Comparison of ENCODE assay signal across 8 cellular contexts in genomic region chr14:94077111-94077821, GRCh38. TPM values are rescaled to one million over a fixed set of nuclear protein-coding genes. Genes with fewer than 3 reads are reported as not detected.
DNase-seq lines count a peak whose midpoint lies in the region; ATAC-seq, FAIRE-seq and TF ChIP-seq lines count a peak whose summit lies in the region.
"Had no signal": no experiment of that assay in that cellular context is flagged by ENCODE, and none has a peak within 500 bp of the region (broad histone marks: within the 10 kb centered on the region; RNA-seq: fewer than 3 reads in every experiment).

No MANE protein-coding gene starts in this region.

- H3K9me1 ChIP-seq in IMR-90 (ENCODE audit: insufficient read depth, low read length), result peaks cover 6% of the 10 kb centered on the region

- no peak overlapping the region for H3K56ac ChIP-seq in IMR-90 (ENCODE audit: extremely low read depth, insufficient read depth, low read length)

- H2BK15ac ChIP-seq in IMR-90 (ENCODE audit: low read depth, low read length), result no peak overlapping the region

- no peak overlapping the region for H3K27ac ChIP-seq in IMR-90 (ENCODE audit: insufficient read depth, low read length)
- H3K27ac ChIP-seq in gastroesophageal sphincter, result no peak overlapping the region
- no peak overlapping the region for H3K27ac ChIP-seq in skeletal muscle tissue (ENCODE audit: low read depth, low read length)
- no peak overlapping the region for H3K27ac ChIP-seq in GM23338 (ENCODE audit: low read depth)

- no peak overlapping the region for H2BK5ac ChIP-seq in IMR-90 (ENCODE audit: low read depth, low read length, poor library complexity, severe bottlenecking)

- POLR2A ChIA-PET in IMR-90 (lab: Charles Lee; ENCODE audit: unreplicated experiment) (no interaction called here), activated B cell treated with CpG ODN at 0.5 μM for 24 hours (lab: Charles Lee) (no interaction called here)

- peaks cover 66% of the 10 kb centered on the region for H3K36me3 Mint-ChIP-seq in activated B cell treated with CpG ODN at 0.5 μM for 24 hours (ENCODE audit: low read depth)
- peaks cover 63% of the 10 kb centered on the region for H3K36me3 Mint-ChIP-seq in GM23338 (ENCODE audit: low read depth)

- H3K27me3 Mint-ChIP-seq in activated B cell treated with CpG ODN at 0.5 μM for 24 hours, result no peaks in the 10 kb centered on the region
- H3K27me3 Mint-ChIP-seq in GM23338 (ENCODE audit: insufficient read depth, low read depth, poor library complexity), result peaks cover 2% of the 10 kb centered on the region

- H4K5ac ChIP-seq in IMR-90 (ENCODE audit: low read depth, low read length), result no peak overlapping the region

- H3F3A ChIP-seq in GM23338 (replicated peaks; ENCODE audit: low read depth), result no peaks in the 10 kb centered on the region

- H3K9ac ChIP-seq in IMR-90 (ENCODE audit: low read depth, low read length) (no peak overlapping the region), skeletal muscle tissue (ENCODE audit: low read depth in 1 of 3, low read length in 3 of 3) (peak overlapping the region in 2 of 3 donors; percentile 2 to 26)

- no peaks in the 10 kb centered on the region for H3K9me2 ChIP-seq in GM23338 (ENCODE audit: insufficient read depth)

- H3K4me1 ChIP-seq in IMR-90 (ENCODE audit: control insufficient read depth, insufficient read depth, low read length) (peaks cover 6% of the 10 kb centered on the region), gastroesophageal sphincter (peaks cover 19 to 57% (median 23%) of the 10 kb centered on the region in 3 donors), skeletal muscle tissue (ENCODE audit: control insufficient read depth in 3 of 3, insufficient read depth in 3 of 3, low read length in 3 of 3) (peaks cover 28 to 42% (median 36%) of the 10 kb centered on the region in 3 donors), GM23338 (ENCODE audit: insufficient read depth) (peaks cover 16% of the 10 kb centered on the region)

- no peak overlapping the region for H3K27ac Mint-ChIP-seq in activated B cell treated with CpG ODN at 0.5 μM for 24 hours
- no peak overlapping the region for H3K27ac Mint-ChIP-seq in GM23338

- no peak overlapping the region for H3K4ac ChIP-seq in IMR-90 (ENCODE audit: low read depth, low read length)

- H4K20me1 ChIP-seq in IMR-90 (ENCODE audit: insufficient read depth, low read length), result peaks cover 40% of the 10 kb centered on the region
- peaks cover 41% of the 10 kb centered on the region for H4K20me1 ChIP-seq in GM23338 (replicated peaks; ENCODE audit: insufficient read depth)

- H3K4me2 ChIP-seq in IMR-90 (ENCODE audit: low read depth, low read length) (peak overlapping the region; percentile 68), GM23338 (no peak overlapping the region)

- no peak for DNase-seq in IMR-90
- DNase-seq in activated B cell treated with CpG ODN at 0.5 μM for 24 hours, result no peak
- no peak for DNase-seq in GM23338 (ENCODE audit: low spot score)
- DNase-seq in GM19239 (ENCODE audit: insufficient read length, low spot score), result no peak
- DNase-seq in NCI-H226, result no peak
- DNase-seq: Karpas-422 had no signal

- in situ Hi-C loops in IMR-90 (cut with MboI; ENCODE audit: low sequenced_read_pairs), result no loop called here

- H3K14ac ChIP-seq in IMR-90 (replicated peaks; ENCODE audit: low read depth, low read length), result no peak overlapping the region

- H2AFZ ChIP-seq in IMR-90 (replicated peaks; ENCODE audit: low read length, poor library complexity) (no peak overlapping the region), GM23338 (no peak overlapping the region)

- no peak overlapping the region for H2BK120ac ChIP-seq in IMR-90 (ENCODE audit: low read depth, low read length)

- peaks cover 93% of the 10 kb centered on the region for H3K79me2 ChIP-seq in GM23338 (replicated peaks; ENCODE audit: insufficient read depth)

- no peak overlapping the region for H4K91ac ChIP-seq in IMR-90 (ENCODE audit: insufficient read depth, low read depth, low read length)

- BruUV-seq in IMR-90 (replicated peaks; lab: Mats Ljungman, UMichigan), result no TSS peak

- H3K18ac ChIP-seq in IMR-90 (ENCODE audit: low read depth, low read length), result no peak overlapping the region

- no peak overlapping the region for H2AK9ac ChIP-seq in IMR-90 (replicated peaks; ENCODE audit: low read depth, low read length, poor library complexity)

- TF ChIP-seq POLR2A in IMR-90 (IDR thresholded peaks at IDR 0.05; ENCODE audit: low read depth, low read length) (no peak), gastroesophageal sphincter (IDR thresholded peaks at IDR 0.05) (no peak)

- peaks cover 13% of the 10 kb centered on the region for H3K9me3 Mint-ChIP-seq in activated B cell treated with CpG ODN at 0.5 μM for 24 hours
- peaks cover 20% of the 10 kb centered on the region for H3K9me3 Mint-ChIP-seq in GM23338

- dilution Hi-C loops in IMR-90 (cut with HindIII; ENCODE audit: low sequenced_read_pairs, unreplicated experiment), result no loop called here

- peak overlapping the region; percentile 39 for H3K4me3 Mint-ChIP-seq in activated B cell treated with CpG ODN at 0.5 μM for 24 hours
- H3K4me3 Mint-ChIP-seq in GM23338, result no peak overlapping the region

- intact Hi-C loops in IMR-90 (cut with micrococcal nuclease), result no loop called here
- intact Hi-C loops in activated B cell treated with CpG ODN at 0.5 μM for 24 hours (cut with micrococcal nuclease), result no loop called here

- WGBS in IMR-90 (ENCODE audit: extremely low coverage in 2 of 2, insufficient read length in 1 of 2), 2 experiments, result 75% methylated on average over 1 of the region's 7 CpGs; no CpG with 5 or more reads in 1 of the 2 experiments
- 39 to 43% methylated on average over 7 of the region's 7 CpGs for WGBS in gastroesophageal sphincter (ENCODE audit: low coverage in 1 of 2), 2 donors

- CTCF ChIA-PET in IMR-90 (lab: Yijun Ruan, JAX), result no interaction called here
- CTCF ChIA-PET in activated B cell treated with CpG ODN at 0.5 μM for 24 hours (lab: Charles Lee), result no interaction called here

- peak overlapping the region; percentile 15; the same call in 1 of the 2 replicates for H3K4me3 ChIP-seq in IMR-90 (ENCODE audit: insufficient read depth, low read depth, low read length)
- peak overlapping the region; percentile 83 to 99 for H3K4me3 ChIP-seq in gastroesophageal sphincter
- peak overlapping the region; percentile 6 to 41 (median 29) for H3K4me3 ChIP-seq in skeletal muscle tissue (ENCODE audit: low read length in 3 of 3)
- no peak overlapping the region for H3K4me3 ChIP-seq in GM23338

- TF ChIP-seq CTCF in IMR-90 (conservative IDR thresholded peaks at IDR 0.05; ENCODE audit: low read depth, low read length), result no peak
- no peak for TF ChIP-seq CTCF in activated B cell treated with CpG ODN at 0.5 μM for 24 hours (IDR thresholded peaks at IDR 0.05)
- no peak for TF ChIP-seq CTCF in gastroesophageal sphincter (IDR thresholded peaks at IDR 0.05)
- no peak for TF ChIP-seq CTCF in GM23338 (conservative IDR thresholded peaks at IDR 0.05; ENCODE audit: low read depth in 2 of 2)

- peaks cover 16 to 46% of the 10 kb centered on the region in 2 experiments for H3K79me1 ChIP-seq in IMR-90 (ENCODE audit: low read depth in 1 of 2, low read length in 2 of 2)

- no peak overlapping the region for H2AK5ac ChIP-seq in IMR-90 (ENCODE audit: low read depth, low read length)

- H2BK20ac ChIP-seq in IMR-90 (ENCODE audit: low read depth, low read length), result no peak overlapping the region

- H3K36me3 ChIP-seq in IMR-90 (ENCODE audit: control insufficient read depth, insufficient read depth, low read length) (peaks cover 15% of the 10 kb centered on the region), gastroesophageal sphincter (peaks cover 0 to 42% of the 10 kb centered on the region in 2 donors), skeletal muscle tissue (ENCODE audit: control insufficient read depth in 3 of 3, insufficient read depth in 3 of 3, low read length in 3 of 3) (peaks cover 7 to 14% (median 10%) of the 10 kb centered on the region in 3 donors), GM23338 (ENCODE audit: insufficient read depth) (peaks cover 24% of the 10 kb centered on the region; the same call in 1 of the 2 replicates)

- ATAC-seq in IMR-90 (ENCODE audit: low read depth) (no peak), activated B cell treated with CpG ODN at 0.5 μM for 24 hours (ENCODE audit: low read depth) (no peak), gastroesophageal sphincter (no peak), GM23338 (no peak)

- no peak for TF ChIP-seq EP300 in gastroesophageal sphincter (IDR thresholded peaks at IDR 0.05)

- H3K27me3 ChIP-seq in IMR-90 (ENCODE audit: control insufficient read depth, insufficient read depth, low read length), result no peaks in the 10 kb centered on the region
- H3K27me3 ChIP-seq in gastroesophageal sphincter, result no peaks in the 10 kb centered on the region
- H3K27me3 ChIP-seq in skeletal muscle tissue (ENCODE audit: control insufficient read depth in 3 of 3, insufficient read depth in 3 of 3, low read length in 3 of 3), result no peaks in the 10 kb centered on the region
- H3K27me3 ChIP-seq in GM23338 (ENCODE audit: insufficient read depth), result no peaks in the 10 kb centered on the region

- H3K4me1 Mint-ChIP-seq in activated B cell treated with CpG ODN at 0.5 μM for 24 hours, result peaks cover 62% of the 10 kb centered on the region
- H3K4me1 Mint-ChIP-seq in GM23338, result peaks cover 23% of the 10 kb centered on the region

- no peak for FAIRE-seq in GM19239 (lab: Jason Lieb, UNC)

- H3K9me3 ChIP-seq in IMR-90 (ENCODE audit: control insufficient read depth, insufficient read depth, low read length), result peaks cover 3% of the 10 kb centered on the region; the same call in 1 of the 2 replicates
- peaks cover 0 to 7% (median 0%) of the 10 kb centered on the region in 3 donors for H3K9me3 ChIP-seq in gastroesophageal sphincter
- peaks cover 0 to 2% (median 0%) of the 10 kb centered on the region in 3 donors for H3K9me3 ChIP-seq in skeletal muscle tissue (ENCODE audit: control insufficient read depth in 3 of 3, low read length in 3 of 3)

- no peak overlapping the region for H4K8ac ChIP-seq in IMR-90 (ENCODE audit: low read depth in 2 of 2, low read length in 2 of 2)

- H3K23ac ChIP-seq in IMR-90 (ENCODE audit: low read depth, low read length), result no peak overlapping the region

- no peak for TF ChIP-seq RAD21 in IMR-90 (IDR thresholded peaks at IDR 0.05; ENCODE audit: low read length)

RNA-seq across cellular contexts. Expression of gene DDX24, which starts 3.7 kb away (rescaled TPM):
- total RNA-seq in IMR-90 (2012; rRNA removed) (152 and 155 TPM in 2 replicates), activated B cell treated with CpG ODN at 0.5 μM for 24 hours (169 and 179 TPM in 2 replicates), gastroesophageal sphincter (100 to 1,000 TPM; 182 to 252 (median 201) TPM), skeletal muscle tissue (49.6 TPM)
- polyA plus RNA-seq in IMR-90 (2012; rRNA removed) (126 and 134 TPM in 2 replicates), GM23338 (2016; fragmentation: Nextera tagmentation; extraction: Ambion mirVana) (263 and 265 TPM in 2 replicates)
- polyA plus RNA-seq in IMR-90 (2012; cell fraction: cytosol; rRNA removed), result 45.5 and 138 TPM in 2 replicates
- polyA plus RNA-seq in IMR-90 (2012; cell fraction: nucleus; rRNA removed; ENCODE audit: low replicate concordance), result 53.5 and 184 TPM in 2 replicates
- total RNA-seq in GM23338 (2014; rRNA removed; shearing (Covaris generic)), result 137 and 150 TPM in 2 replicates

RNA-seq across cellular contexts. Expression of gene IFI27L1, which starts 3.8 kb away (rescaled TPM):
- 10.8 and 13.3 TPM in 2 replicates for total RNA-seq in IMR-90 (2012; rRNA removed)
- polyA plus RNA-seq in IMR-90 (2012; rRNA removed), result 22.5 and 24.3 TPM in 2 replicates
- 48.4 and 49.9 TPM in 2 replicates for polyA plus RNA-seq in IMR-90 (2012; cell fraction: cytosol; rRNA removed)
- polyA plus RNA-seq in IMR-90 (2012; cell fraction: nucleus; rRNA removed; ENCODE audit: low replicate concordance), result 24.0 and 35.5 TPM in 2 replicates
- 9.2 and 11.4 TPM in 2 replicates for total RNA-seq in activated B cell treated with CpG ODN at 0.5 μM for 24 hours
- total RNA-seq in gastroesophageal sphincter, result 1 to 10 TPM; 3.4 to 9.3 (median 7.4) TPM
- total RNA-seq in skeletal muscle tissue, result 5.7 TPM
- total RNA-seq in GM23338 (2014; rRNA removed; shearing (Covaris generic)), result 3.9 and 9.7 TPM in 2 replicates
- polyA plus RNA-seq in GM23338 (2016; fragmentation: Nextera tagmentation; extraction: Ambion mirVana), result 28.6 and 30.8 TPM in 2 replicates

RNA-seq across cellular contexts. Expression of gene IFI27, which starts 33.3 kb away (rescaled TPM):
- under 0.01 TPM in 1 of 2 replicates, not detected in the other for total RNA-seq in IMR-90 (2012; rRNA removed)
- polyA plus RNA-seq in IMR-90 (2012; rRNA removed), result 0.60 and 1.2 TPM in 2 replicates
- 2.8 TPM in 1 of 2 replicates, not detected in the other for polyA plus RNA-seq in IMR-90 (2012; cell fraction: cytosol; rRNA removed)
- 4.2 and 8.7 TPM in 2 replicates for polyA plus RNA-seq in IMR-90 (2012; cell fraction: nucleus; rRNA removed; ENCODE audit: low replicate concordance)
- total RNA-seq in activated B cell treated with CpG ODN at 0.5 μM for 24 hours, result 0.64 TPM in 1 of 2 replicates, not detected in the other
- 100 to 1,000 TPM in 3 of 4 donors, 10 to 100 TPM in 1; 61.2 to 247 (median 175) TPM for total RNA-seq in gastroesophageal sphincter
- 1.6 TPM for total RNA-seq in skeletal muscle tissue
- total RNA-seq in GM23338 (2014; rRNA removed; shearing (Covaris generic)), result 0.23 and 0.49 TPM in 2 replicates
- 1.2 and 1.6 TPM in 2 replicates for polyA plus RNA-seq in GM23338 (2016; fragmentation: Nextera tagmentation; extraction: Ambion mirVana)

RNA-seq across cellular contexts. Expression of gene OTUB2, which starts 51.1 kb away (rescaled TPM):
- total RNA-seq in IMR-90 (2012; rRNA removed), result 2.2 and 2.5 TPM in 2 replicates
- 1.0 and 1.1 TPM in 2 replicates for polyA plus RNA-seq in IMR-90 (2012; rRNA removed)
- polyA plus RNA-seq in IMR-90 (2012; cell fraction: cytosol; rRNA removed), result 0.50 and 0.87 TPM in 2 replicates
- 0.95 and 1.3 TPM in 2 replicates for polyA plus RNA-seq in IMR-90 (2012; cell fraction: nucleus; rRNA removed; ENCODE audit: low replicate concordance)
- total RNA-seq in activated B cell treated with CpG ODN at 0.5 μM for 24 hours, result 0.12 TPM in 1 of 2 replicates, not detected in the other
- under 1 TPM; 0.16 to 0.84 (median 0.65) TPM for total RNA-seq in gastroesophageal sphincter
- 1.0 TPM for total RNA-seq in skeletal muscle tissue
- 4.1 and 4.4 TPM in 2 replicates for total RNA-seq in GM23338 (2014; rRNA removed; shearing (Covaris generic))
- polyA plus RNA-seq in GM23338 (2016; fragmentation: Nextera tagmentation; extraction: Ambion mirVana), result 1.9 and 2.1 TPM in 2 replicates

RNA-seq across cellular contexts. Expression of gene IFI27L2, which starts 52.1 kb away (rescaled TPM):
- 43.0 and 111 TPM in 2 replicates for total RNA-seq in IMR-90 (2012; rRNA removed)
- 187 and 261 TPM in 2 replicates for polyA plus RNA-seq in IMR-90 (2012; rRNA removed)
- 441 and 716 TPM in 2 replicates for polyA plus RNA-seq in IMR-90 (2012; cell fraction: cytosol; rRNA removed)
- 72.6 and 129 TPM in 2 replicates for polyA plus RNA-seq in IMR-90 (2012; cell fraction: nucleus; rRNA removed; ENCODE audit: low replicate concordance)
- total RNA-seq in activated B cell treated with CpG ODN at 0.5 μM for 24 hours, result 37.0 and 37.3 TPM in 2 replicates
- total RNA-seq in gastroesophageal sphincter, result 10 to 100 TPM; 25.7 to 67.2 (median 52.2) TPM
- total RNA-seq in skeletal muscle tissue, result 14.1 TPM
- 16.8 and 23.4 TPM in 2 replicates for total RNA-seq in GM23338 (2014; rRNA removed; shearing (Covaris generic))
- 38.5 and 49.9 TPM in 2 replicates for polyA plus RNA-seq in GM23338 (2016; fragmentation: Nextera tagmentation; extraction: Ambion mirVana)

Comparison
In these comparisons a context has a peak if more than half of its experiments do, and no peak if none do; other contexts are left out.
1. RNA of gene IFI27, which starts 33.3 kb away (total RNA-seq): 61.2 to 247 TPM in gastroesophageal sphincter; 1.6 TPM in skeletal muscle tissue (single experiment), 0.64 TPM in activated B cell treated with CpG ODN at 0.5 μM for 24 hours, 0.23 to 0.49 TPM in GM23338 and under 0.01 TPM in IMR-90; every median in the first group is over 10 times any median in the second.